24 cellular contexts compared by ENCODE assay signal in the genomic region with DNA sequence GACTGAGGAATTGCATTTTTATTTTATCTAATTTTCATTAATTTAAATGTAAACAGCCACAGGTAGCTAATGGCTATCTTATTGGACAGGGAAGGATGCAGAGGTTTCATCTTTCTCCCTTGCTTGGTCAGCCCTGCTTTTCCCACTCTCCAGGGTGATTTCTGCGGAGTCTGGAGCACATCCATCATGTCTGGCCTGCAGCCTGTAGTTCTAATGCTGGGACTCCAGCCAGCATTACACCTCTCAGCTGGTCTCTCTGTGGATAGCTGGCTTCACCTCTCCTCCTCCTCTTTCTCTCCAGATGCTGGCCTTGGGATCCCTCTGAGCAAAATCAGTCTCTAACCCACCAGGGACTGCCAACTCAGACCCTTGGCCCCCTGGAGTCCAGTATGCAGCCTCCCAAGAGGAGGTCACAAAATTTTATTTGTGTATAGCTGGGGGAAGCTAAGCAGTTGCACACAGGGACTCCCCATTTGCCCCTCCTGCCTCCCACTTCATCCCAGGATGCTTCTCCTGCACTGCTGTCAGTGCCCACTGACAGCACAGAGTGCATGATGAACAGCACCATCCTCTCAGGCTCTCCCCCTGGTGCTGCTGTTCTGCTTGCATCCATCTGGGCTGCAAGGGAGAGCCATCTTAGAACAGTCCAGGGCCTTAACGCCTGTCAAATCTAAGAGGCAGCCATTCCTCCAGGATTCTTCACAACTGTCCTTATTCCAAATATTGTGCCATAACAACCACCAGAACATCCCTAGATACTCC. TPM values are rescaled to one million over a fixed set of nuclear protein-coding genes. Genes with fewer than 3 reads are reported as not detected.
DNase-seq lines count a peak whose midpoint lies in the region; ATAC-seq and TF ChIP-seq lines count a peak whose summit lies in the region.
"Had no signal": no experiment of that assay in that cellular context is flagged by ENCODE, and none has a peak within 500 bp of the region (broad histone marks: within the 10 kb centered on the region; RNA-seq: fewer than 3 reads in every experiment).

No MANE protein-coding gene starts in this region.

- H3K36me3 Mint-ChIP-seq in activated naive CD4-positive, alpha-beta T cell treated with anti-CD3 and anti-CD28 coated beads, Interleukin-2, amount 50 U/mL, for 72 hours, result no peaks in the 10 kb centered on the region
- no peaks in the 10 kb centered on the region for H3K36me3 Mint-ChIP-seq in activated CD4-positive, alpha-beta memory T cell treated with anti-CD3 and anti-CD28 coated beads, Interleukin-2, amount 10 ng/mL, durations not matched to agents 7 days and 5 days (ENCODE audit: low read depth)
- H3K36me3 Mint-ChIP-seq: activated CD8-positive, alpha-beta memory T cell treated with anti-CD3 and anti-CD28 coated beads, Interleukin-2, amount 10 ng/mL, durations not matched to agents 7 days and 5 days; CD4-positive, CD25-positive, alpha-beta regulatory T cell had no signal

- no peaks in the 10 kb centered on the region for H3K36me3 ChIP-seq in Panc1 (ENCODE audit: control insufficient read depth, insufficient read depth, low read length)
- H3K36me3 ChIP-seq: cardiac muscle cell had no signal

- peak; percentile 59 for ATAC-seq in Panc1
- peak; percentile 38 for ATAC-seq in sciatic nerve
- no peak for ATAC-seq in stimulated activated naive CD8-positive, alpha-beta T cell treated with anti-CD3 and anti-CD28 coated beads, Interleukin-15, Interleukin-2, amounts not matched to agents 100 U/mL and 50 U/mL, for 24 hours
- ATAC-seq in activated naive CD4-positive, alpha-beta T cell treated with anti-CD3 and anti-CD28 coated beads, Interleukin-2, amount 50 U/mL, for 72 hours, result no peak
- ATAC-seq: activated CD8-positive, alpha-beta memory T cell treated with anti-CD3 and anti-CD28 coated beads, Interleukin-2, amount 10 ng/mL, durations not matched to agents 7 days and 5 days; GM23338; T-helper 17 cell had no signal

- peak overlapping the region in 1 of 2 donors; percentile 29 for H3K27ac Mint-ChIP-seq in activated naive CD4-positive, alpha-beta T cell treated with anti-CD3 and anti-CD28 coated beads, Interleukin-2, amount 50 U/mL, for 72 hours
- no peak overlapping the region for H3K27ac Mint-ChIP-seq in activated CD4-positive, alpha-beta memory T cell treated with anti-CD3 and anti-CD28 coated beads, Interleukin-2, amount 10 ng/mL, durations not matched to agents 7 days and 5 days
- H3K27ac Mint-ChIP-seq: activated CD8-positive, alpha-beta memory T cell treated with anti-CD3 and anti-CD28 coated beads, Interleukin-2, amount 10 ng/mL, durations not matched to agents 7 days and 5 days; activated naive CD4-positive, alpha-beta T cell treated with anti-CD3 and anti-CD28 coated beads for 36 hours; CD4-positive, CD25-positive, alpha-beta regulatory T cell; GM23338; nephron; T-helper 17 cell had no signal

- POLR2A ChIA-PET in Panc1 (lab: Charles Lee), result no interaction called here
- POLR2A ChIA-PET in activated CD4-positive, alpha-beta memory T cell treated with anti-CD3 and anti-CD28 coated beads, Interleukin-2, amount 10 ng/mL, durations not matched to agents 7 days and 5 days (lab: Charles Lee), result no interaction called here

- peak overlapping the region; percentile 8; the same call in 1 of the 2 replicates for H3K27ac ChIP-seq in Panc1 (ENCODE audit: low read length)
- H3K27ac ChIP-seq: cardiac muscle cell had no signal

- H3K9me3 Mint-ChIP-seq in activated naive CD4-positive, alpha-beta T cell treated with anti-CD3 and anti-CD28 coated beads, Interleukin-2, amount 50 U/mL, for 72 hours, result no peaks in the 10 kb centered on the region
- H3K9me3 Mint-ChIP-seq in activated CD4-positive, alpha-beta memory T cell treated with anti-CD3 and anti-CD28 coated beads, Interleukin-2, amount 10 ng/mL, durations not matched to agents 7 days and 5 days, result no peaks in the 10 kb centered on the region
- H3K9me3 Mint-ChIP-seq: activated naive CD4-positive, alpha-beta T cell treated with anti-CD3 and anti-CD28 coated beads for 36 hours; GM23338; nephron had no signal

- H3K4me3 Mint-ChIP-seq in activated CD4-positive, alpha-beta memory T cell treated with anti-CD3 and anti-CD28 coated beads, Interleukin-2, amount 10 ng/mL, durations not matched to agents 7 days and 5 days, result no peak overlapping the region
- H3K4me3 Mint-ChIP-seq: activated CD8-positive, alpha-beta memory T cell treated with anti-CD3 and anti-CD28 coated beads, Interleukin-2, amount 10 ng/mL, durations not matched to agents 7 days and 5 days; activated naive CD4-positive, alpha-beta T cell treated with anti-CD3 and anti-CD28 coated beads for 36 hours; CD4-positive, CD25-positive, alpha-beta regulatory T cell; GM23338; nephron; T-helper 17 cell had no signal

- in situ Hi-C loops in Panc1 (cut with HindIII; ENCODE audit: low pct_unique_long_range_greater_than_20kb, low sequenced_read_pairs), result no loop called here

- H3K4me1 ChIP-seq in Panc1 (ENCODE audit: control insufficient read depth, insufficient read depth, low read length), result peaks cover 23% of the 10 kb centered on the region

- no peaks in the 10 kb centered on the region for H3K27me3 ChIP-seq in Panc1 (ENCODE audit: control insufficient read depth, insufficient read depth, low read length)
- H3K27me3 ChIP-seq: cardiac muscle cell had no signal

- BruUV-seq in Panc1 (replicated peaks; lab: Mats Ljungman, UMichigan), result no TSS peak

- DNase-seq in M059J (ENCODE audit: low read depth) (peak; percentile 41), Panc1 (ENCODE audit: low read depth, low spot score) (no peak), fibroblast of the aortic adventitia (ENCODE audit: low read depth) (peak; percentile 73), sciatic nerve (ENCODE audit: low spot score) (peak; percentile 23), GM10266 (ENCODE audit: extremely low spot score) (no peak)
- no peak for DNase-seq in stimulated activated naive CD8-positive, alpha-beta T cell treated with anti-CD3 and anti-CD28 coated beads, Interleukin-15, Interleukin-2, amounts not matched to agents 100 U/mL and 50 U/mL, for 24 hours
- DNase-seq in activated naive CD4-positive, alpha-beta T cell treated with anti-CD3 and anti-CD28 coated beads, Interleukin-2, amount 50 U/mL, for 72 hours (ENCODE audit: low spot score in 2 of 2), result no peak
- DNase-seq in activated CD4-positive, alpha-beta memory T cell treated with anti-CD3 and anti-CD28 coated beads, Interleukin-2, amount 10 ng/mL, durations not matched to agents 7 days and 5 days, result no peak
- DNase-seq: activated CD8-positive, alpha-beta memory T cell treated with anti-CD3 and anti-CD28 coated beads, Interleukin-2, amount 10 ng/mL, durations not matched to agents 7 days and 5 days; activated naive CD4-positive, alpha-beta T cell treated with anti-CD3 and anti-CD28 coated beads for 36 hours; CD4-positive, CD25-positive, alpha-beta regulatory T cell; effector memory CD4-positive, alpha-beta T cell; mammary epithelial cell; NCI-H2081 treated with DMSO at 0.1 percent for 48 hours; NK-92 treated with Interleukin-12 subunit alpha and Interleukin-12 subunit beta, amount 100 ng/mL, for 24 hours; stimulated activated CD4-positive, alpha-beta T cell treated with anti-CD3 and anti-CD28 coated beads, Interleukin-2, amount 100 ng/mL, for 48 hours; stimulated activated CD8-positive, alpha-beta memory T cell treated with anti-CD3 and anti-CD28 coated beads, Interleukin-4, amount 100 ng/mL, for 48 hours; T-helper 17 cell had no signal

- CTCF ChIA-PET in Panc1 (lab: Charles Lee), result no interaction called here
- CTCF ChIA-PET in activated CD4-positive, alpha-beta memory T cell treated with anti-CD3 and anti-CD28 coated beads, Interleukin-2, amount 10 ng/mL, durations not matched to agents 7 days and 5 days (lab: Charles Lee), result interaction anchor here (1.0 kb wide), 1 partner anchor 22 kb away, joined by 3 read pairs; no protein-coding TSS in a partner anchor

- no peaks in the 10 kb centered on the region for H3K4me1 Mint-ChIP-seq in activated CD4-positive, alpha-beta memory T cell treated with anti-CD3 and anti-CD28 coated beads, Interleukin-2, amount 10 ng/mL, durations not matched to agents 7 days and 5 days
- H3K4me1 Mint-ChIP-seq: activated CD8-positive, alpha-beta memory T cell treated with anti-CD3 and anti-CD28 coated beads, Interleukin-2, amount 10 ng/mL, durations not matched to agents 7 days and 5 days; CD4-positive, CD25-positive, alpha-beta regulatory T cell; T-helper 17 cell had no signal

- H3K27me3 Mint-ChIP-seq in activated CD4-positive, alpha-beta memory T cell treated with anti-CD3 and anti-CD28 coated beads, Interleukin-2, amount 10 ng/mL, durations not matched to agents 7 days and 5 days, result no peaks in the 10 kb centered on the region
- H3K27me3 Mint-ChIP-seq: activated CD8-positive, alpha-beta memory T cell treated with anti-CD3 and anti-CD28 coated beads, Interleukin-2, amount 10 ng/mL, durations not matched to agents 7 days and 5 days; CD4-positive, CD25-positive, alpha-beta regulatory T cell had no signal

- intact Hi-C loops in Panc1 (cut with micrococcal nuclease; ENCODE audit: unreplicated experiment), result no loop called here
- intact Hi-C loops in sciatic nerve (cut with DNase I), result no loop called here

- TF ChIP-seq CTCF in Panc1 (IDR thresholded peaks at IDR 0.05) (no peak), fibroblast of the aortic adventitia (IDR thresholded peaks at IDR 0.05; ENCODE audit: insufficient read depth, low read length) (no peak), GM10266 (IDR thresholded peaks at IDR 0.05; ENCODE audit: control insufficient read depth, insufficient read depth, low read depth, missing control alignments) (no peak)

- no peak overlapping the region for H3K4me3 ChIP-seq in Panc1 (ENCODE audit: low read depth in 2 of 2, low read length in 2 of 2)
- no peak overlapping the region for H3K4me3 ChIP-seq in fibroblast of the aortic adventitia (ENCODE audit: low read depth, low read length)
- H3K4me3 ChIP-seq: cardiac muscle cell, GM23338 had no signal

- no peaks in the 10 kb centered on the region for H3K9me3 ChIP-seq in Panc1 (ENCODE audit: control insufficient read depth, insufficient read depth, low read depth, low read length)

RNA-seq across cellular contexts. Expression of a gene that starts 1.7 kb away (rescaled TPM):
- total RNA-seq in M059J (2014; rRNA removed; shearing (Covaris generic)), result not detected in 2 replicates
- total RNA-seq in Panc1 (2021; ENCODE audit: unreplicated experiment) (0.67 TPM), fibroblast of the aortic adventitia (ENCODE audit: low replicate concordance) (not detected in 2 replicates), sciatic nerve (not detected)
- 0.46 TPM for polyA plus RNA-seq in Panc1 (2012; ENCODE audit: insufficient read length)
- not detected for total RNA-seq in activated naive CD4-positive, alpha-beta T cell treated with anti-CD3 and anti-CD28 coated beads, Interleukin-2, amount 50 U/mL, for 72 hours
- total RNA-seq in activated CD4-positive, alpha-beta memory T cell treated with anti-CD3 and anti-CD28 coated beads, Interleukin-2, amount 10 ng/mL, durations not matched to agents 7 days and 5 days, result 1 to 10 TPM in 1 of 2 experiments, under 1 TPM in 1; 0.55 to 1.0 TPM
- total RNA-seq: activated naive CD4-positive, alpha-beta T cell treated with anti-CD3 and anti-CD28 coated beads for 36 hours; cardiac muscle cell; Daoy; frontal cortex; GM23338; HT-29; mammary epithelial cell had no signal
- polyA plus RNA-seq: cardiac muscle cell, GM23338, mammary epithelial cell had no signal

Comparison
In these comparisons a context has a peak if more than half of its experiments do, and no peak if none do; other contexts are left out.
1. DNase-seq: peak in M059J (single experiment), fibroblast of the aortic adventitia (single experiment) and sciatic nerve (single experiment); none in Panc1 (single experiment), stimulated activated naive CD8-positive, alpha-beta T cell treated with anti-CD3 and anti-CD28 coated beads, Interleukin-15, Interleukin-2, amounts not matched to agents 100 U/mL and 50 U/mL, for 24 hours (single experiment), GM10266 (single experiment), activated naive CD4-positive, alpha-beta T cell treated with anti-CD3 and anti-CD28 coated beads, Interleukin-2, amount 50 U/mL, for 72 hours (0 of 2) and activated CD4-positive, alpha-beta memory T cell treated with anti-CD3 and anti-CD28 coated beads, Interleukin-2, amount 10 ng/mL, durations not matched to agents 7 days and 5 days (single experiment).
2. ATAC-seq: peak in Panc1 (single experiment) and sciatic nerve (single experiment); none in stimulated activated naive CD8-positive, alpha-beta T cell treated with anti-CD3 and anti-CD28 coated beads, Interleukin-15, Interleukin-2, amounts not matched to agents 100 U/mL and 50 U/mL, for 24 hours (single experiment) and activated naive CD4-positive, alpha-beta T cell treated with anti-CD3 and anti-CD28 coated beads, Interleukin-2, amount 50 U/mL, for 72 hours (0 of 2).